15 cellular contexts compared by ENCODE assay signal in genomic region chr15:79973445-79974180, GRCh38. TPM values are rescaled to one million over a fixed set of nuclear protein-coding genes. Genes with fewer than 3 reads are reported as not detected.
DNase-seq lines count a peak whose midpoint lies in the region; ATAC-seq lines count a peak whose summit lies in the region.
"Had no signal": no experiment of that assay in that cellular context is flagged by ENCODE, and none has a peak within 500 bp of the region (broad histone marks: within the 10 kb centered on the region; RNA-seq: fewer than 3 reads in every experiment).

No MANE protein-coding gene starts in this region.

- H3K36me3 Mint-ChIP-seq in activated naive CD8-positive, alpha-beta T cell: peaks cover 7% of the 10 kb centered on the region

- no peaks in the 10 kb centered on the region for H3K9me3 Mint-ChIP-seq in activated naive CD8-positive, alpha-beta T cell (ENCODE audit: low read depth)

- in situ Hi-C loops in SK-MEL-5 (cut with HindIII; ENCODE audit: low pct_unique_long_range_greater_than_20kb, low sequenced_read_pairs): no loop called here

- H3K4me1 Mint-ChIP-seq in activated naive CD8-positive, alpha-beta T cell (ENCODE audit: low read depth): peaks cover 38% of the 10 kb centered on the region

- peak overlapping the region; percentile 39 for H3K4me3 Mint-ChIP-seq in activated naive CD8-positive, alpha-beta T cell

- no peaks in the 10 kb centered on the region for H3K27me3 Mint-ChIP-seq in activated naive CD8-positive, alpha-beta T cell

- DNase-seq in activated T-cell treated with anti-CD3 and anti-CD28 coated beads for 48 hours (ENCODE audit: low read depth): peak; percentile 31
- DNase-seq in activated T-cell treated with anti-CD3 and anti-CD28 coated beads for 4 hours: no peak
- peak; percentile 81 for DNase-seq in SK-MEL-5 (ENCODE audit: low read depth, low spot score)
- peak; percentile 48 for DNase-seq in stimulated activated CD8-positive, alpha-beta memory T cell treated with anti-CD3 and anti-CD28 coated beads, Interleukin-4, amount 100 ng/mL, for 48 hours
- no peak for DNase-seq in NCI-H2107 (lab: John Stamatoyannopoulos, UW)
- DNase-seq in OCI-M2 (lab: John Stamatoyannopoulos, UW; ENCODE audit: unreplicated experiment): no peak
- DNase-seq: activated gamma-delta T cell, NCI-H2081, NCI-H748 treated with DMSO at 0.1 percent for 48 hours, SHP77 treated with DMSO at 0.1 percent for 48 hours, thyroid gland had no signal

- no peak for ATAC-seq in HG03354 (IDR thresholded peaks at IDR 0.05; ENCODE audit: poor library complexity, severe bottlenecking, unreplicated experiment)

- H3K27ac Mint-ChIP-seq in activated naive CD8-positive, alpha-beta T cell: peak overlapping the region; percentile 55

RNA-seq across cellular contexts. Expression of gene BCL2A1, which starts 2.6 kb away (rescaled TPM):
- 102 and 105 TPM in 2 replicates for total RNA-seq in SK-MEL-5 (2014; rRNA removed; shearing (Covaris generic))
- polyA plus RNA-seq in SK-MEL-5 (2015; cell fraction: cytosol; rRNA removed): 32.5 and 40.7 TPM in 2 replicates
- polyA plus RNA-seq in SK-MEL-5 (2015; cell fraction: nucleus; rRNA removed): 13.8 and 19.8 TPM in 2 replicates
- total RNA-seq: cardiac muscle cell, fibroblast of villous mesenchyme had no signal

Comparison
In these comparisons a context has a peak if more than half of its experiments do, and no peak if none do; other contexts are left out.
1. DNase-seq: peak in activated T-cell treated with anti-CD3 and anti-CD28 coated beads for 48 hours (single experiment), SK-MEL-5 (single experiment) and stimulated activated CD8-positive, alpha-beta memory T cell treated with anti-CD3 and anti-CD28 coated beads, Interleukin-4, amount 100 ng/mL, for 48 hours (single experiment); none in activated T-cell treated with anti-CD3 and anti-CD28 coated beads for 4 hours (single experiment), NCI-H2107 (single experiment) and OCI-M2 (single experiment).